Comparison of ENCODE assay signal across 8 cellular contexts in genomic region chr12:108514973-108515814, GRCh38.
DNase-seq lines count a peak whose midpoint lies in the region; ATAC-seq lines count a peak whose summit lies in the region.

TSS of gene FICD (plus strand) at chr12:108515277. CDS start at chr12:108516973, 1,696 bp downstream.

- H3K27ac Mint-ChIP-seq in central memory CD8-positive, alpha-beta T cell (ENCODE audit: low read depth), result peak within 1 kb of the TSS; percentile 93

- DNase-seq in AG20443 (ENCODE audit: low spot score), result peak; percentile 98
- DNase-seq in NCI-H446 (lab: John Stamatoyannopoulos, UW), result peak; percentile 94 to 98
- peak; percentile 96 to 99 (median 98) for DNase-seq in activated CD4-positive, CD25-positive, alpha-beta regulatory T cell (lab: John Stamatoyannopoulos, UW)
- DNase-seq in central memory CD8-positive, alpha-beta T cell (ENCODE audit: low spot score in 2 of 2), result peak; percentile 95 to 96
- peak; percentile 98 for DNase-seq in iris pigment epithelial cell (ENCODE audit: low read depth)
- DNase-seq in stimulated activated CD4-positive, alpha-beta T cell treated with anti-CD3 and anti-CD28 coated beads, Interleukin-12 subunit alpha, Interleukin-12 subunit beta, amount 100 ng/mL, for 24 hours (ENCODE audit: low read depth in 2 of 2), result peak; percentile 99 to 100

- peak; percentile 85 for ATAC-seq in GM19043 (IDR thresholded peaks at IDR 0.05; ENCODE audit: low read depth, unreplicated experiment)
- ATAC-seq in HG03354 (IDR thresholded peaks at IDR 0.05; ENCODE audit: poor library complexity, severe bottlenecking, unreplicated experiment), result peak; percentile 83
- peak; percentile 94 for ATAC-seq in central memory CD8-positive, alpha-beta T cell (replicated peaks; ENCODE audit: extremely low read depth, poor library complexity, severe bottlenecking)

- peaks cover 46% of the 10 kb centered on the region for H3K4me1 Mint-ChIP-seq in central memory CD8-positive, alpha-beta T cell

- H3K9me3 Mint-ChIP-seq in central memory CD8-positive, alpha-beta T cell, result no peaks in the 10 kb centered on the region

- H3K27me3 Mint-ChIP-seq in central memory CD8-positive, alpha-beta T cell, result no peaks in the 10 kb centered on the region

- H3K36me3 Mint-ChIP-seq in central memory CD8-positive, alpha-beta T cell (ENCODE audit: insufficient read depth), result peaks cover 22% of the 10 kb centered on the region

- H3K4me3 Mint-ChIP-seq in central memory CD8-positive, alpha-beta T cell, result peak within 1 kb of the TSS; percentile 91

Comparison
In these comparisons a context has a peak if more than half of its experiments do, and no peak if none do; other contexts are left out.
1. Peak in every context shown above with its lines: DNase-seq and ATAC-seq.